10 cellular contexts compared by ENCODE assay signal in genomic region chr9:81609782-81610738, GRCh38.
A peak's percentile ranks its signal among the peaks of the same experiment; 100 is the strongest.
DNase-seq lines count a peak whose midpoint lies in the region; ATAC-seq and TF ChIP-seq lines count a peak whose summit lies in the region.
"Had no signal": no experiment of that assay in that cellular context is flagged by ENCODE, and none has a peak within 500 bp of the region (broad histone marks: within the 10 kb centered on the region; RNA-seq: fewer than 3 reads in every experiment).

No MANE protein-coding gene starts in this region.

- H3K9ac ChIP-seq in skeletal muscle tissue (ENCODE audit: low read depth in 1 of 3, low read length in 3 of 3), result no peak overlapping the region
- H3K9ac ChIP-seq: KMS-11 had no signal

- H3K4me3 Mint-ChIP-seq in GM23338, result no peak overlapping the region

- no peak overlapping the region for H2AFZ ChIP-seq in GM23338

- no peaks in the 10 kb centered on the region for H3K4me1 ChIP-seq in GM23338 (ENCODE audit: insufficient read depth)
- H3K4me1 ChIP-seq in skeletal muscle tissue (ENCODE audit: control insufficient read depth in 3 of 3, insufficient read depth in 3 of 3, low read length in 3 of 3), result peaks cover 12 to 31% (median 18%) of the 10 kb centered on the region in 3 donors

- H3F3A ChIP-seq in GM23338 (replicated peaks; ENCODE audit: low read depth), result no peaks in the 10 kb centered on the region

- H3K4me2 ChIP-seq in GM23338, result no peak overlapping the region
- H3K4me2 ChIP-seq: KMS-11 had no signal

- H3K9me2 ChIP-seq in GM23338 (ENCODE audit: insufficient read depth), result no peaks in the 10 kb centered on the region

- no peak overlapping the region; the same call in 1 of the 2 replicates for H3K27ac Mint-ChIP-seq in GM23338

- peaks cover 10% of the 10 kb centered on the region for H4K20me1 ChIP-seq in GM23338 (replicated peaks; ENCODE audit: insufficient read depth)

- H3K27me3 ChIP-seq in GM23338 (ENCODE audit: insufficient read depth), result no peaks in the 10 kb centered on the region
- H3K27me3 ChIP-seq in skeletal muscle tissue (ENCODE audit: control insufficient read depth in 3 of 3, insufficient read depth in 3 of 3, low read length in 3 of 3), result no peaks in the 10 kb centered on the region
- H3K27me3 ChIP-seq: dorsolateral prefrontal cortex had no signal

- H3K4me1 Mint-ChIP-seq in GM23338, result no peaks in the 10 kb centered on the region

- no peaks in the 10 kb centered on the region for H3K27me3 Mint-ChIP-seq in GM23338 (ENCODE audit: insufficient read depth, low read depth, poor library complexity)

- H3K36me3 Mint-ChIP-seq in GM23338 (ENCODE audit: low read depth), result peaks cover 98% of the 10 kb centered on the region

- DNase-seq in GM23338 (ENCODE audit: low spot score) (no peak), NOMO-1 treated with dmso at 0.1 percent for 144 hours (lab: John Stamatoyannopoulos, UW; ENCODE audit: unreplicated experiment) (peak; percentile 67), fibroblast of the aortic adventitia (ENCODE audit: low read depth) (peak; percentile 32), COLO668 (lab: John Stamatoyannopoulos, UW; ENCODE audit: unreplicated experiment) (no peak)
- DNase-seq in stimulated activated CD4-positive, alpha-beta T cell treated with anti-CD3 and anti-CD28 coated beads, Interleukin-1b, Interleukin-23, amount 100 ng/mL, for 48 hours, result no peak

- no peak for TF ChIP-seq CTCF in GM23338 (conservative IDR thresholded peaks at IDR 0.05; ENCODE audit: low read depth in 2 of 2)
- no peak for TF ChIP-seq CTCF in fibroblast of the aortic adventitia (IDR thresholded peaks at IDR 0.05; ENCODE audit: insufficient read depth, low read length)

- ATAC-seq in GM23338 (no peak), HG02970 (IDR thresholded peaks at IDR 0.05; ENCODE audit: low FRiP score, unreplicated experiment) (no peak), GM18517 (IDR thresholded peaks at IDR 0.05; ENCODE audit: unreplicated experiment) (no peak)

- H3K79me2 ChIP-seq in GM23338 (replicated peaks; ENCODE audit: insufficient read depth), result peaks cover 54% of the 10 kb centered on the region

- H3K4me3 ChIP-seq in GM23338 (no peak overlapping the region), fibroblast of the aortic adventitia (ENCODE audit: low read depth, low read length) (no peak overlapping the region), skeletal muscle tissue (ENCODE audit: low read length in 3 of 3) (no peak overlapping the region)
- H3K4me3 ChIP-seq: dorsolateral prefrontal cortex had no signal

- H3K27ac ChIP-seq in GM23338 (ENCODE audit: low read depth) (0 out of 2 replicates have a peak overlapping the region, but pooled peaks have one; percentile 42), skeletal muscle tissue (ENCODE audit: low read depth, low read length) (peak overlapping the region; percentile 79)
- H3K27ac ChIP-seq: KMS-11 had no signal

- H3K9me3 Mint-ChIP-seq in GM23338, result no peaks in the 10 kb centered on the region

- H3K36me3 ChIP-seq in GM23338 (ENCODE audit: insufficient read depth), result peaks cover 35% of the 10 kb centered on the region
- H3K36me3 ChIP-seq in skeletal muscle tissue (ENCODE audit: control insufficient read depth in 3 of 3, insufficient read depth in 3 of 3, low read length in 3 of 3), result peaks cover 10 to 32% (median 22%) of the 10 kb centered on the region in 3 donors

- no peaks in the 10 kb centered on the region for H3K9me3 ChIP-seq in skeletal muscle tissue (ENCODE audit: control insufficient read depth in 3 of 3, low read length in 3 of 3)

TF ChIP-seq in GM23338, 12 proteins besides CTCF, POLR2A, EP300 and RAD21 (continues in another document):
- TF ChIP-seq ETS1 (IDR thresholded peaks at IDR 0.05) (no peak), ZNF114 (CRISPR knock-in tag; IDR thresholded peaks at IDR 0.05) (no peak), ZNF331 (CRISPR knock-in tag; IDR thresholded peaks at IDR 0.05; ENCODE audit: low read depth) (no peak), POLR2AphosphoS5 (IDR thresholded peaks at IDR 0.05; ENCODE audit: low read depth) (no peak), EZH2phosphoT487 (IDR thresholded peaks at IDR 0.05; ENCODE audit: unreplicated experiment) (no peak), NANOG (IDR thresholded peaks at IDR 0.05; ENCODE audit: borderline replicate concordance) (no peak), ZNF462 (CRISPR knock-in tag; IDR thresholded peaks at IDR 0.05) (no peak), EZH2 (IDR thresholded peaks at IDR 0.05; ENCODE audit: low read depth, unreplicated experiment) (no peak)

Comparison
In these comparisons a context has a peak if more than half of its experiments do, and no peak if none do; other contexts are left out.
1. DNase-seq: peak in NOMO-1 treated with dmso at 0.1 percent for 144 hours (single experiment) and fibroblast of the aortic adventitia (single experiment); none in GM23338 (single experiment), stimulated activated CD4-positive, alpha-beta T cell treated with anti-CD3 and anti-CD28 coated beads, Interleukin-1b, Interleukin-23, amount 100 ng/mL, for 48 hours (single experiment) and COLO668 (single experiment).